In the genomic region with DNA sequence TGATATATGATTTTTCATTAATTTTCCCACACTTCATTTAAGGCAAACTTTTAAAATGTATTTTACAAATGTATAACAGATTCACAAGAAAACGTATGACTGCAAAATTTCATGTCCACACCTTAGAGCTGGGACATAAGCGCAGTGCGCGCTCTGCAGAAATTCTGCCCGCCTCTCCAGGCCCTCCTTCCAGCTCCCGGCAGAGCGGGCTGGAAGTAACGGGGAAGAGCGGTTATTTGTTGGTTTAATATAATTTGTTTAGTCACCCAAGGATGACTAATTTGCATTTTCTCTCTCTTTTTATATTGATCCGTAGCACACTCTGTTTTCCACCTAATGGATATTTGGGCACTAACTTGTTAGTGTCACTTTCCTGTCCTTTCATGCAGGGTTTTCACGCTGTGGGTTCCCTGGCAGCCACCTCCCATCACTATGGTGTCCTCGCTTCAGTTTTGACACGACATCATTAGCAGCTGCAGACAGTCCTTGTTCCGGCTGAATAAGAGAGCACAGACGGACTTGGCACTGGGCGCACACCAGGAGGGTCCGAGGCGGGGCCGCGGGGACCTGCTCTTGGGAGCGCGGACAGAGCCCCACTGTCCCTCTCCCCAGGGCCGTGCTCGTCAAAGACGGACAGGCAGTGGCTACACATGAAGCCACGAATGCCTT, we compare ENCODE assay signal across 9 cellular contexts.
A peak's percentile ranks its signal among the peaks of the same experiment; 100 is the strongest.
DNase-seq lines count a peak whose midpoint lies in the region; ATAC-seq and TF ChIP-seq lines count a peak whose summit lies in the region.
"Had no signal": no experiment of that assay in that cellular context is flagged by ENCODE, and none has a peak within 500 bp of the region (broad histone marks: within the 10 kb centered on the region; RNA-seq: fewer than 3 reads in every experiment).

No MANE protein-coding gene starts in this region.

- no peaks in the 10 kb centered on the region for H3K27me3 ChIP-seq in mucosa of stomach (ENCODE audit: control insufficient read depth, insufficient read depth, low read length)

- no peaks in the 10 kb centered on the region for H3K36me3 ChIP-seq in mucosa of stomach (ENCODE audit: control insufficient read depth, insufficient read depth, low read length)

- H3K4me1 ChIP-seq in mucosa of stomach (ENCODE audit: control insufficient read depth, insufficient read depth, low read length) = peaks cover 6% of the 10 kb centered on the region

- in situ Hi-C loops in ACHN (cut with HindIII; ENCODE audit: low pct_ligation_motif_present, low pct_unique_long_range_greater_than_20kb, low sequenced_read_pairs) = no loop called here

- no peak for TF ChIP-seq CTCF in fibroblast of the aortic adventitia (IDR thresholded peaks at IDR 0.05; ENCODE audit: insufficient read depth, low read length)

- H3K9me3 ChIP-seq in mucosa of stomach (ENCODE audit: control insufficient read depth, low read length) = no peaks in the 10 kb centered on the region

- ATAC-seq in GM19455 (IDR thresholded peaks at IDR 0.05; ENCODE audit: unreplicated experiment) (no peak), HG03095 (IDR thresholded peaks at IDR 0.05; ENCODE audit: unreplicated experiment) (no peak), GM18870 (IDR thresholded peaks at IDR 0.05; ENCODE audit: unreplicated experiment) (no peak)

- peak overlapping the region; percentile 10 for H3K9ac ChIP-seq in mucosa of stomach (ENCODE audit: low read length)

- peak overlapping the region; percentile 39 for H3K4me3 ChIP-seq in fibroblast of the aortic adventitia (ENCODE audit: low read depth, low read length)
- H3K4me3 ChIP-seq in mucosa of stomach (ENCODE audit: low read length) = no peak overlapping the region

- peak; percentile 47 for DNase-seq in ACHN
- DNase-seq in NCI-H748 treated with DMSO at 0.1 percent for 48 hours (lab: John Stamatoyannopoulos, UW) = peak; percentile 40
- DNase-seq in fibroblast of the aortic adventitia (ENCODE audit: low read depth) = no peak
- DNase-seq in NCI-H1694 (lab: John Stamatoyannopoulos, UW) = no peak
- DNase-seq: T-helper 9 cell had no signal

Comparison
In these comparisons a context has a peak if more than half of its experiments do, and no peak if none do; other contexts are left out.
1. DNase-seq: peak in ACHN (single experiment) and NCI-H748 treated with DMSO at 0.1 percent for 48 hours (single experiment); none in fibroblast of the aortic adventitia (single experiment) and NCI-H1694 (single experiment).